In genomic region chr19:49155830-49156346, GRCh38 we compare ENCODE assay signal across 16 cellular contexts. TPM values are rescaled to one million over a fixed set of nuclear protein-coding genes. Genes with fewer than 3 reads are reported as not detected.
DNase-seq lines count a peak whose midpoint lies in the region; ATAC-seq and TF ChIP-seq lines count a peak whose summit lies in the region.
"Had no signal": no experiment of that assay in that cellular context is flagged by ENCODE, and none has a peak within 500 bp of the region (broad histone marks: within the 10 kb centered on the region; RNA-seq: fewer than 3 reads in every experiment).

No MANE protein-coding gene starts in this region.

- H3K9me3 ChIP-seq in BLaER1 treated with 17β-estradiol and CSF1 and Interleukin-3, amounts not matched to agents 10 nM and 100 nM (replicated peaks in 1 of 11) = no peaks in the 10 kb centered on the region
- H3K9me3 ChIP-seq in WERI-Rb-1 (ENCODE audit: severe bottlenecking) (no peaks in the 10 kb centered on the region), heart left ventricle (no peaks in the 10 kb centered on the region), neuronal stem cell (replicated peaks in 1 of 2; ENCODE audit: control insufficient read depth in 2 of 2, insufficient read depth in 1 of 2, low read depth in 1 of 2, low read length in 2 of 2) (peaks cover 0 to 2% of the 10 kb centered on the region in 2 donors)

- peaks cover 53 to 75% (median 69%) of the 10 kb centered on the region in 10 experiments for H3K4me1 ChIP-seq in BLaER1 treated with 17β-estradiol and CSF1 and Interleukin-3, amounts not matched to agents 10 nM and 100 nM
- H3K4me1 ChIP-seq in heart left ventricle (peaks cover 0 to 48% (median 23%) of the 10 kb centered on the region in 12 donors), neuronal stem cell (ENCODE audit: control insufficient read depth in 2 of 2, insufficient read depth in 1 of 2, low read depth in 1 of 2, low read length in 2 of 2) (peaks cover 20% of the 10 kb centered on the region in 2 donors)

- no peak overlapping the region for H2BK5ac ChIP-seq in neuronal stem cell (ENCODE audit: low read length)

- WGBS in heart left ventricle, 4 donors = 33 to 37% (median 34%) methylated on average over 4 of the region's 4 CpGs
- no CpG with 5 or more reads among the region's 4 CpGs for WGBS in neuronal stem cell (ENCODE audit: extremely low coverage in 2 of 2, insufficient read length in 2 of 2, insufficient replicate concordance in 1 of 2), 2 donors

- DNase-seq in WERI-Rb-1 (peak; percentile 40), heart left ventricle (peak; percentile 56 to 82 (median 78)), neuronal stem cell (ENCODE audit: low spot score) (no peak), SW480 (ENCODE audit: low spot score) (no peak)
- DNase-seq in stimulated activated CD4-positive, alpha-beta T cell treated with anti-CD3 and anti-CD28 coated beads, Interleukin-4, amount 100 ng/mL, for 1 hour = no peak
- DNase-seq in stimulated activated CD4-positive, alpha-beta T cell treated with anti-CD3 and anti-CD28 coated beads, Interleukin-1b, Interleukin-23, amount 100 ng/mL, for 48 hours = no peak
- DNase-seq: activated B cell treated with CpG ODN at 0.5 μM for 24 hours; activated naive CD4-positive, alpha-beta T cell; CD8-positive, alpha-beta T cell; NCI-H187; NCI-H526 treated with DMSO at 0.1 percent for 48 hours; occipital lobe had no signal

- no peak overlapping the region for H4K91ac ChIP-seq in neuronal stem cell (ENCODE audit: low read depth, low read length, poor library complexity)

- no peak overlapping the region for H2BK12ac ChIP-seq in neuronal stem cell (ENCODE audit: low read length)

- intact Hi-C loops in heart left ventricle (cut with DNase I) = loop anchor here in 2 of 10 donors (5.0 to 10.0 kb wide), 3 partner anchors 41 to 281 kb away; partner anchors contain the start of genes PPP1R15A (in 1 of the 2) and SNRNP70 (in 1 of the 2)

- peaks cover 0 to 5% (median 0%) of the 10 kb centered on the region in 11 experiments; a peak in 2 of 22 replicates for H3K36me3 ChIP-seq in BLaER1 treated with 17β-estradiol and CSF1 and Interleukin-3, amounts not matched to agents 10 nM and 100 nM
- H3K36me3 ChIP-seq in WERI-Rb-1 = no peaks in the 10 kb centered on the region; the same call in 1 of the 2 replicates
- peaks cover 0 to 6% (median 0%) of the 10 kb centered on the region in 9 donors for H3K36me3 ChIP-seq in heart left ventricle
- peaks cover 0 to 12% of the 10 kb centered on the region in 2 donors for H3K36me3 ChIP-seq in neuronal stem cell (replicated peaks in 1 of 2; ENCODE audit: control insufficient read depth in 2 of 2, insufficient read depth in 2 of 2, low read length in 2 of 2)

- no peak overlapping the region for H3K14ac ChIP-seq in neuronal stem cell (ENCODE audit: low read length)

- H4K20me1 ChIP-seq in BLaER1 treated with 17β-estradiol and CSF1 and Interleukin-3, amounts not matched to agents 10 nM and 100 nM = peaks cover 0 to 15% (median 0%) of the 10 kb centered on the region in 11 experiments; a peak in 5 of 22 replicates

- TF ChIP-seq POLR2A in heart left ventricle (IDR thresholded peaks at IDR 0.05) = peak in 1 of 2 donors; percentile 72

- peak overlapping the region in 9 of 11 experiments; percentile 36 to 94 (median 63); a peak in 18 of 22 replicates for H3K4me2 ChIP-seq in BLaER1 treated with 17β-estradiol and CSF1 and Interleukin-3, amounts not matched to agents 10 nM and 100 nM
- no peak overlapping the region for H3K4me2 ChIP-seq in neuronal stem cell (ENCODE audit: insufficient read depth, low read length, poor library complexity, severe bottlenecking)
- H3K4me2 ChIP-seq: PC-9 had no signal

- H3K9ac ChIP-seq in BLaER1 treated with 17β-estradiol and CSF1 and Interleukin-3, amounts not matched to agents 10 nM and 100 nM = peak overlapping the region in 2 of 11 experiments; percentile 4 to 22; a peak in 2 of 22 replicates
- no peak overlapping the region for H3K9ac ChIP-seq in neuronal stem cell (ENCODE audit: low read depth, low read length, poor library complexity)

- peak overlapping the region; percentile 67 for H3K18ac ChIP-seq in neuronal stem cell (ENCODE audit: low read length)

- no peak overlapping the region for H3K4ac ChIP-seq in neuronal stem cell (ENCODE audit: low read length)

- no peak overlapping the region for H3K23ac ChIP-seq in neuronal stem cell (ENCODE audit: low read depth, low read length, poor library complexity)

- H3K79me1 ChIP-seq in neuronal stem cell (ENCODE audit: low read depth, low read length) = peaks cover 2% of the 10 kb centered on the region

- H2BK120ac ChIP-seq in neuronal stem cell (ENCODE audit: low read depth, low read length) = no peak overlapping the region

- H3K27ac ChIP-seq in BLaER1 treated with 17β-estradiol and CSF1 and Interleukin-3, amounts not matched to agents 10 nM and 100 nM = no peak overlapping the region
- H3K27ac ChIP-seq in WERI-Rb-1 (no peak overlapping the region), heart left ventricle (peak overlapping the region; percentile 82 to 100 (median 95)), neuronal stem cell (replicated peaks; ENCODE audit: low read length) (no peak overlapping the region)
- H3K27ac ChIP-seq: PC-9 had no signal

- H4K8ac ChIP-seq in neuronal stem cell (ENCODE audit: low read depth, low read length) = no peak overlapping the region

- peak overlapping the region; percentile 81 for H2AK5ac ChIP-seq in neuronal stem cell (ENCODE audit: low read depth, low read length)

- peak; percentile 62 to 76 (median 69) for ATAC-seq in heart left ventricle
- ATAC-seq in GM18867 (IDR thresholded peaks at IDR 0.05; ENCODE audit: unreplicated experiment) = no peak
- ATAC-seq: CD8-positive, alpha-beta T cell had no signal

- TF ChIP-seq CTCF in WERI-Rb-1 (IDR thresholded peaks at IDR 0.05; ENCODE audit: low read depth, low read length) (no peak), heart left ventricle (IDR thresholded peaks at IDR 0.05) (no peak)

- H3K27me3 ChIP-seq in BLaER1 treated with 17β-estradiol and CSF1 and Interleukin-3, amounts not matched to agents 10 nM and 100 nM = peaks cover 0 to 10% (median 0%) of the 10 kb centered on the region in 11 experiments; a peak in 4 of 22 replicates
- H3K27me3 ChIP-seq in WERI-Rb-1 (ENCODE audit: insufficient read depth, low read depth, severe bottlenecking) (no peaks in the 10 kb centered on the region), heart left ventricle (peaks cover 0 to 3% (median 0%) of the 10 kb centered on the region in 9 donors), neuronal stem cell (ENCODE audit: control insufficient read depth in 3 of 3, insufficient read depth in 3 of 3, low read depth in 1 of 3, low read length in 3 of 3) (peaks cover 0 to 26% (median 0%) of the 10 kb centered on the region in 3 experiments)

- peak overlapping the region; percentile 76 for H2AFZ ChIP-seq in neuronal stem cell (ENCODE audit: low read length)
- H2AFZ ChIP-seq: PC-9 had no signal

- H2BK15ac ChIP-seq in neuronal stem cell (ENCODE audit: low read length) = peak overlapping the region; percentile 64

- no peak overlapping the region for H3K4me3 ChIP-seq in BLaER1 treated with 17β-estradiol and CSF1 and Interleukin-3, amounts not matched to agents 10 nM and 100 nM
- no peak overlapping the region for H3K4me3 ChIP-seq in WERI-Rb-1 (ENCODE audit: low read depth, low read length)
- H3K4me3 ChIP-seq in heart left ventricle = peak overlapping the region in 11 of 12 donors; percentile 40 to 92 (median 70)
- H3K4me3 ChIP-seq in neuronal stem cell (ENCODE audit: low read length in 2 of 2) = no peak overlapping the region
- H3K4me3 ChIP-seq: PC-9 had no signal

RNA-seq across cellular contexts. Expression of gene HRC, which starts 0.7 kb away (rescaled TPM):
- 1,000 to 10,000 TPM in 4 of 9 donors, 100 to 1,000 TPM in 5; 544 to 1,953 (median 875) TPM for total RNA-seq in heart left ventricle
- 100 to 1,000 TPM; 267 to 867 TPM for polyA plus RNA-seq in heart left ventricle
- polyA plus RNA-seq in neuronal stem cell (2013, experiment 1 of 2) = 0.66 TPM
- polyA plus RNA-seq in neuronal stem cell (2013, experiment 2 of 2) = 0.76 TPM
- total RNA-seq: activated B cell treated with CpG ODN at 0.5 μM for 24 hours; CD8-positive, alpha-beta T cell; PC-9 had no signal

RNA-seq across cellular contexts. Expression of gene TRPM4, which starts 1.7 kb away (rescaled TPM):
- total RNA-seq in heart left ventricle = 10 to 100 TPM; 19.3 to 34.5 (median 25.8) TPM
- polyA plus RNA-seq in heart left ventricle = 10 to 100 TPM; 16.8 to 45.3 TPM
- 4.2 TPM for polyA plus RNA-seq in neuronal stem cell (2013, experiment 1 of 2)
- polyA plus RNA-seq in neuronal stem cell (2013, experiment 2 of 2) = 4.4 TPM
- total RNA-seq: activated B cell treated with CpG ODN at 0.5 μM for 24 hours; CD8-positive, alpha-beta T cell had no signal

RNA-seq across cellular contexts. Expression of gene PPFIA3, which starts 36.5 kb away (rescaled TPM):
- 1 to 10 TPM; 2.7 to 7.7 (median 5.1) TPM for total RNA-seq in heart left ventricle
- polyA plus RNA-seq in heart left ventricle = 10 to 100 TPM in 1 of 2 donors, 1 to 10 TPM in 1; 7.4 to 12.8 TPM
- 10.5 TPM for polyA plus RNA-seq in neuronal stem cell (2013, experiment 1 of 2)
- polyA plus RNA-seq in neuronal stem cell (2013, experiment 2 of 2) = 10.8 TPM

RNA-seq across cellular contexts. Expression of gene C19orf73, which starts 36.9 kb away (rescaled TPM):
- 1 to 10 TPM in 6 of 9 donors, under 1 TPM in 3; 0.69 to 3.1 (median 1.3) TPM for total RNA-seq in heart left ventricle
- 1 to 10 TPM; 1.4 to 3.8 TPM for polyA plus RNA-seq in heart left ventricle
- polyA plus RNA-seq in neuronal stem cell (2013, experiment 1 of 2) = 1.1 TPM
- polyA plus RNA-seq in neuronal stem cell (2013, experiment 2 of 2) = 1.3 TPM
- total RNA-seq: G401 had no signal

RNA-seq across cellular contexts. Expression of gene LIN7B, which starts 41.7 kb away (rescaled TPM):
- total RNA-seq in heart left ventricle = 10 to 100 TPM; 13.4 to 55.8 (median 22.6) TPM
- 10 to 100 TPM; 12.6 to 40.5 TPM for polyA plus RNA-seq in heart left ventricle
- 3.6 TPM for polyA plus RNA-seq in neuronal stem cell (2013, experiment 1 of 2)
- polyA plus RNA-seq in neuronal stem cell (2013, experiment 2 of 2) = 3.0 TPM

Comparison
In these comparisons a context has a peak if more than half of its experiments do, and no peak if none do; other contexts are left out.
1. H3K27ac ChIP-seq: peak in heart left ventricle (12 of 12); none in BLaER1 treated with 17β-estradiol and CSF1 and Interleukin-3, amounts not matched to agents 10 nM and 100 nM (0 of 11), WERI-Rb-1 (single experiment) and neuronal stem cell (single experiment).
2. H3K4me3 ChIP-seq: peak in heart left ventricle (11 of 12); none in BLaER1 treated with 17β-estradiol and CSF1 and Interleukin-3, amounts not matched to agents 10 nM and 100 nM (0 of 10), WERI-Rb-1 (single experiment) and neuronal stem cell (0 of 2).
3. DNase-seq: peak in WERI-Rb-1 (single experiment) and heart left ventricle (5 of 5); none in neuronal stem cell (single experiment), stimulated activated CD4-positive, alpha-beta T cell treated with anti-CD3 and anti-CD28 coated beads, Interleukin-4, amount 100 ng/mL, for 1 hour (single experiment), SW480 (single experiment) and stimulated activated CD4-positive, alpha-beta T cell treated with anti-CD3 and anti-CD28 coated beads, Interleukin-1b, Interleukin-23, amount 100 ng/mL, for 48 hours (single experiment).